ENCODE assay signal across 3 cellular contexts in genomic region chr1:216833516-216833915, GRCh38.
A peak's percentile ranks its signal among the peaks of the same experiment; 100 is the strongest.
TF ChIP-seq lines count a peak whose summit lies in the region.

No MANE protein-coding gene starts in this region.

TF ChIP-seq in SK-N-SH, 30 proteins besides CTCF, POLR2A, EP300 and RAD21:
- TF ChIP-seq GATA2 (CRISPR knock-in tag; IDR thresholded peaks at IDR 0.05) = peak; percentile 19; the same call in 1 of the 2 replicates
- peak; percentile 22; the same call in 1 of the 2 replicates for TF ChIP-seq RCOR1 (IDR thresholded peaks at IDR 0.05; ENCODE audit: low read length)
- no peak for TF ChIP-seq MAX (IDR thresholded peaks at IDR 0.05; ENCODE audit: low read depth)
- no peak for TF ChIP-seq ELF1 (IDR thresholded peaks at IDR 0.05)
- TF ChIP-seq PBX3 (IDR thresholded peaks at IDR 0.05) = no peak
- TF ChIP-seq SIN3A (IDR thresholded peaks at IDR 0.05; ENCODE audit: borderline replicate concordance, low read depth, low read length) = no peak

TF ChIP-seq in SK-N-SH treated with all-trans-retinoic acid at 6 μM for 48 hours, 23 proteins besides CTCF, POLR2A, EP300 and RAD21:
- TF ChIP-seq ESRRG (CRISPR knock-in tag; IDR thresholded peaks at IDR 0.05) (no peak), BACH2 (CRISPR knock-in tag; IDR thresholded peaks at IDR 0.05; ENCODE audit: borderline replicate concordance) (no peak), ISL1 (CRISPR knock-in tag; IDR thresholded peaks at IDR 0.05) (no peak), TSHZ2 (CRISPR knock-in tag; IDR thresholded peaks at IDR 0.05) (no peak), TCF4 (CRISPR knock-in tag; IDR thresholded peaks at IDR 0.05; ENCODE audit: borderline replicate concordance) (no peak), CSDC2 (CRISPR knock-in tag; IDR thresholded peaks at IDR 0.05) (no peak), ZFP3 (CRISPR knock-in tag; IDR thresholded peaks at IDR 0.05) (no peak), ZC3H10 (CRISPR knock-in tag; IDR thresholded peaks at IDR 0.05) (no peak), RARB (CRISPR knock-in tag; IDR thresholded peaks at IDR 0.05) (no peak), ZNF8 (CRISPR knock-in tag; IDR thresholded peaks at IDR 0.05) (no peak), OSR1 (CRISPR knock-in tag; IDR thresholded peaks at IDR 0.05) (no peak), PPARA (CRISPR knock-in tag; IDR thresholded peaks at IDR 0.05; ENCODE audit: borderline replicate concordance) (no peak), ARNTL (CRISPR knock-in tag; IDR thresholded peaks at IDR 0.05; ENCODE audit: borderline replicate concordance, low read depth) (no peak), CSRNP3 (CRISPR knock-in tag; IDR thresholded peaks at IDR 0.05) (no peak), ZNF70 (CRISPR knock-in tag; IDR thresholded peaks at IDR 0.05) (no peak), POU6F1 (CRISPR knock-in tag; IDR thresholded peaks at IDR 0.05; ENCODE audit: borderline replicate concordance, low read depth) (no peak), ZFP30 (CRISPR knock-in tag; IDR thresholded peaks at IDR 0.05) (no peak), ZNF565 (CRISPR knock-in tag; conservative IDR thresholded peaks at IDR 0.05; ENCODE audit: low read depth) (no peak), SNAI2 (CRISPR knock-in tag; IDR thresholded peaks at IDR 0.05) (no peak)

TF ChIP-seq in H1, 55 proteins besides CTCF, POLR2A, EP300 and RAD21:
- TF ChIP-seq CHD2 (IDR thresholded peaks at IDR 0.05; ENCODE audit: low read length) (no peak), CHD7 (IDR thresholded peaks at IDR 0.05; ENCODE audit: insufficient replicate concordance, low read length) (peak; percentile 97)
